Comparison of ENCODE assay signal across 29 cellular contexts in genomic region chr4:150381671-150382427, GRCh38.
DNase-seq lines count a peak whose midpoint lies in the region; ATAC-seq, FAIRE-seq and TF ChIP-seq lines count a peak whose summit lies in the region.
"Had no signal": no experiment of that assay in that cellular context is flagged by ENCODE, and none has a peak within 500 bp of the region (broad histone marks: within the 10 kb centered on the region; RNA-seq: fewer than 3 reads in every experiment).

No MANE protein-coding gene starts in this region.

- no peaks in the 10 kb centered on the region for H4K20me1 ChIP-seq in astrocyte (ENCODE audit: insufficient read depth, low read length)

- H3K27ac Mint-ChIP-seq in astrocyte (ENCODE audit: unreplicated experiment) = no peak overlapping the region
- H3K27ac Mint-ChIP-seq: activated naive CD8-positive, alpha-beta T cell treated with anti-CD3 and anti-CD28 coated beads, Interleukin-2, amount 10 ng/mL, durations not matched to agents 7 days and 5 days; activated T-helper 2 cell treated with anti-CD3 and anti-CD28 coated beads, Interferon-gamma antibody, Interleukin-2, Interleukin-4, amounts not matched to agents 10 μg/mL and 5 μg/mL and 100 μg/mL, durations not matched to agents 14 hours and 24 hours and 36 hours; immature natural killer cell; nephron progenitor cell had no signal

- POLR2A ChIA-PET in AG04449 (lab: Yijun Ruan, JAX) = no interaction called here

- no peaks in the 10 kb centered on the region for H3K79me2 ChIP-seq in astrocyte (ENCODE audit: insufficient read depth, low read length)
- H3K79me2 ChIP-seq: hepatocyte had no signal

- H3K4me3 Mint-ChIP-seq in astrocyte (ENCODE audit: unreplicated experiment) = no peak overlapping the region
- H3K4me3 Mint-ChIP-seq: activated naive CD8-positive, alpha-beta T cell treated with anti-CD3 and anti-CD28 coated beads, Interleukin-2, amount 10 ng/mL, durations not matched to agents 7 days and 5 days; immature natural killer cell; nephron progenitor cell had no signal

- no peak overlapping the region for H3K27ac ChIP-seq in astrocyte (ENCODE audit: low read depth, low read length)
- H3K27ac ChIP-seq: foreskin keratinocyte, hepatocyte, left lung, WERI-Rb-1 had no signal

- H3K27me3 Mint-ChIP-seq in astrocyte (ENCODE audit: low read depth, unreplicated experiment) = no peaks in the 10 kb centered on the region
- H3K27me3 Mint-ChIP-seq: activated naive CD8-positive, alpha-beta T cell treated with anti-CD3 and anti-CD28 coated beads, Interleukin-2, amount 10 ng/mL, durations not matched to agents 7 days and 5 days had no signal

- H3K4me1 ChIP-seq in astrocyte (ENCODE audit: insufficient read depth, low read length) = peaks cover 6% of the 10 kb centered on the region
- H3K4me1 ChIP-seq: foreskin keratinocyte, left lung had no signal

- DNase-seq in AG04449 (ENCODE audit: low read depth, low spot score) = peak; percentile 36
- no peak for DNase-seq in GM18507 (ENCODE audit: extremely low spot score, insufficient read length, low read depth)
- peak; percentile 46 for DNase-seq in astrocyte (ENCODE audit: low read depth)
- peak; percentile 20 for DNase-seq in fibroblast of villous mesenchyme (ENCODE audit: low read depth)
- DNase-seq in pons (ENCODE audit: low spot score) = no peak
- no peak for DNase-seq in stimulated activated CD4-positive, alpha-beta T cell treated with anti-CD3 and anti-CD28 coated beads, Interleukin-2, amount 100 ng/mL, for 48 hours
- no peak for DNase-seq in stimulated activated CD4-positive, alpha-beta T cell treated with anti-CD3 and anti-CD28 coated beads, Interleukin-4, amount 100 ng/mL, for 24 hours
- DNase-seq: ACHN; activated CD4-positive, alpha-beta T cell treated with anti-CD3 and anti-CD28 coated beads, Interleukin-2, amount 50 U/mL, for 4 hours; activated CD8-positive, alpha-beta memory T cell treated with anti-CD3 and anti-CD28 coated beads, Interleukin-2, amount 50 U/mL, for 48 hours; activated naive CD8-positive, alpha-beta T cell treated with anti-CD3 and anti-CD28 coated beads, Interleukin-2, amount 10 ng/mL, durations not matched to agents 7 days and 5 days; DMS53; immature natural killer cell; left lung; midbrain; NCI-H1417; NCI-H446 treated with DMSO at 0.1 percent for 48 hours; nephron progenitor cell; NK-92 treated with Interleukin-12 subunit alpha and Interleukin-12 subunit beta, amount 100 ng/mL, for 24 hours; posterior cingulate gyrus; stimulated activated CD4-positive, alpha-beta T cell treated with anti-CD3 and anti-CD28 coated beads, Interleukin-15, amount 100 ng/mL, for 24 hours; WERI-Rb-1 had no signal

- no peak for TF ChIP-seq CTCF in AG04449 (IDR thresholded peaks at IDR 0.05; ENCODE audit: insufficient read depth, low read length, missing control alignments)
- TF ChIP-seq CTCF in astrocyte (IDR thresholded peaks at IDR 0.05; ENCODE audit: insufficient read depth, low read depth, low read length) = no peak
- TF ChIP-seq CTCF in fibroblast of villous mesenchyme (IDR thresholded peaks at IDR 0.05; ENCODE audit: insufficient read depth, low read depth, low read length) = no peak

- H3K36me3 ChIP-seq in astrocyte (ENCODE audit: insufficient read depth, low read length) = no peaks in the 10 kb centered on the region
- H3K36me3 ChIP-seq: left lung, WERI-Rb-1 had no signal

- no peak overlapping the region for H3K4me3 ChIP-seq in AG04449 (ENCODE audit: low read depth, low read length)
- H3K4me3 ChIP-seq in astrocyte (ENCODE audit: insufficient read depth, low read depth, low read length) = no peak overlapping the region
- no peak overlapping the region for H3K4me3 ChIP-seq in fibroblast of villous mesenchyme (ENCODE audit: low read depth, low read length)
- H3K4me3 ChIP-seq: hepatocyte, left lung had no signal

- H3K9me3 ChIP-seq in astrocyte (ENCODE audit: insufficient read depth, low read depth, low read length) = no peaks in the 10 kb centered on the region
- H3K9me3 ChIP-seq: left lung had no signal

- CTCF ChIA-PET in AG04449 (lab: Yijun Ruan, JAX) = no interaction called here

- no peaks in the 10 kb centered on the region for H3K9me3 Mint-ChIP-seq in astrocyte (ENCODE audit: unreplicated experiment)
- H3K9me3 Mint-ChIP-seq: activated naive CD8-positive, alpha-beta T cell treated with anti-CD3 and anti-CD28 coated beads, Interleukin-2, amount 10 ng/mL, durations not matched to agents 7 days and 5 days; activated T-helper 2 cell treated with anti-CD3 and anti-CD28 coated beads, Interferon-gamma antibody, Interleukin-2, Interleukin-4, amounts not matched to agents 10 μg/mL and 5 μg/mL and 100 μg/mL, durations not matched to agents 14 hours and 24 hours and 36 hours; immature natural killer cell; nephron progenitor cell had no signal

- H3K27me3 ChIP-seq in astrocyte (ENCODE audit: insufficient read depth, low read length) = no peaks in the 10 kb centered on the region
- H3K27me3 ChIP-seq: foreskin keratinocyte, hepatocyte, left lung had no signal

- no peak overlapping the region for H3K9ac ChIP-seq in astrocyte (ENCODE audit: low read length)

- no peak for ATAC-seq in GM18867 (IDR thresholded peaks at IDR 0.05; ENCODE audit: unreplicated experiment)
- ATAC-seq: foreskin keratinocyte, left lung, sciatic nerve, SK-N-SH treated with all-trans-retinoic acid at 6 μM for 48 hours had no signal

- H3K4me2 ChIP-seq in astrocyte (ENCODE audit: low read length) = no peak overlapping the region
- H3K4me2 ChIP-seq: hepatocyte had no signal

- FAIRE-seq in GM18507 (lab: Jason Lieb, UNC) = peak; percentile 29
- peak; percentile 32 for FAIRE-seq in astrocyte (lab: Jason Lieb, UNC)
- FAIRE-seq: GM12892 had no signal

- H3K36me3 Mint-ChIP-seq in astrocyte (ENCODE audit: low read depth, unreplicated experiment) = no peaks in the 10 kb centered on the region
- H3K36me3 Mint-ChIP-seq: activated naive CD8-positive, alpha-beta T cell treated with anti-CD3 and anti-CD28 coated beads, Interleukin-2, amount 10 ng/mL, durations not matched to agents 7 days and 5 days had no signal

- no peak overlapping the region for H2AFZ ChIP-seq in astrocyte (ENCODE audit: low read depth, low read length)
- H2AFZ ChIP-seq: hepatocyte had no signal

- peaks cover 3% of the 10 kb centered on the region for H3K4me1 Mint-ChIP-seq in astrocyte (ENCODE audit: low read depth, unreplicated experiment)
- H3K4me1 Mint-ChIP-seq: activated naive CD8-positive, alpha-beta T cell treated with anti-CD3 and anti-CD28 coated beads, Interleukin-2, amount 10 ng/mL, durations not matched to agents 7 days and 5 days had no signal

Comparison
In these comparisons a context has a peak if more than half of its experiments do, and no peak if none do; other contexts are left out.
1. DNase-seq: peak in AG04449 (single experiment), astrocyte (single experiment) and fibroblast of villous mesenchyme (single experiment); none in GM18507 (single experiment), pons (single experiment), stimulated activated CD4-positive, alpha-beta T cell treated with anti-CD3 and anti-CD28 coated beads, Interleukin-2, amount 100 ng/mL, for 48 hours (0 of 2) and stimulated activated CD4-positive, alpha-beta T cell treated with anti-CD3 and anti-CD28 coated beads, Interleukin-4, amount 100 ng/mL, for 24 hours (single experiment).